ENCODE assay signal across 8 cellular contexts in the genomic region with DNA sequence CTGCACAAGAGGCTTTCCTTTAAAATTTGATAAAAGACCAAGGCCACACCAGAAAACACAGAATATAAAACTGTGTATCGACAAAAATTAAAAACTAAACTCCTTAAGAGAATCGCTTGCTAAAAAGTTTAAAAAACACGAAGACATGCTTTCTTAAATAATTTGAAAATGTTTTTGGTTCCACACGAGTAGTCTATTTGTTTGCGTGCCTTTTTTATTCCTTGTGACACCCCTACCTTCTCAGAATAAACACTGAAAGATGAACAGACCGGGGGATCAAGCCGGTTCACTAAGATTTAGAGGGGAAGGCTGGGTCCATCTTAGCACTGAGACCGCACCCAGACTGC.
A peak's percentile ranks its signal among the peaks of the same experiment; 100 is the strongest.
DNase-seq lines count a peak whose midpoint lies in the region; ATAC-seq and TF ChIP-seq lines count a peak whose summit lies in the region.

No MANE protein-coding gene starts in this region.

- H3K4me1 Mint-ChIP-seq in activated T-cell treated with anti-CD3 and anti-CD28 coated beads, Interleukin-2, amount 50 U/mL, for 4 hours (ENCODE audit: low read depth): peaks cover 51% of the 10 kb centered on the region

- no peaks in the 10 kb centered on the region for H3K27me3 Mint-ChIP-seq in activated T-cell treated with anti-CD3 and anti-CD28 coated beads, Interleukin-2, amount 50 U/mL, for 4 hours (ENCODE audit: low read depth)

- H3K27me3 ChIP-seq in liver (ENCODE audit: control insufficient read depth in 4 of 4, insufficient read depth in 4 of 4, low read length in 3 of 4) (no peaks in the 10 kb centered on the region), tibial artery (no peaks in the 10 kb centered on the region)

- H3K4me3 ChIP-seq in liver (ENCODE audit: low read depth in 1 of 3, low read length in 3 of 3) (peak overlapping the region; percentile 66 to 84 (median 68)), tibial artery (peak overlapping the region; percentile 55 to 62)

- no peaks in the 10 kb centered on the region for H3K36me3 ChIP-seq in liver (ENCODE audit: control insufficient read depth in 4 of 4, insufficient read depth in 3 of 4, low read depth in 1 of 4, low read length in 3 of 4)
- no peaks in the 10 kb centered on the region for H3K36me3 ChIP-seq in tibial artery

- TF ChIP-seq CTCF in liver (IDR thresholded peaks at IDR 0.05; ENCODE audit: low read depth, low read length, missing input control): no peak
- TF ChIP-seq CTCF in tibial artery (IDR thresholded peaks at IDR 0.05): no peak

- no peak for ATAC-seq in activated T-cell treated with anti-CD3 and anti-CD28 coated beads, Interleukin-2, amount 50 U/mL, for 4 hours

- H3K9ac ChIP-seq in liver (ENCODE audit: low read depth in 1 of 2, low read length in 2 of 2): peak overlapping the region; percentile 97 to 100

- no peaks in the 10 kb centered on the region for H3K9me3 Mint-ChIP-seq in activated T-cell treated with anti-CD3 and anti-CD28 coated beads, Interleukin-2, amount 50 U/mL, for 4 hours

- no peaks in the 10 kb centered on the region for H3K36me3 Mint-ChIP-seq in activated T-cell treated with anti-CD3 and anti-CD28 coated beads, Interleukin-2, amount 50 U/mL, for 4 hours (ENCODE audit: insufficient read depth)

- H3K4me1 ChIP-seq in liver (ENCODE audit: control insufficient read depth in 4 of 4, insufficient read depth in 4 of 4, low read length in 3 of 4): peaks cover 0 to 24% (median 10%) of the 10 kb centered on the region in 4 donors
- peaks cover 0 to 52% (median 22%) of the 10 kb centered on the region in 4 donors for H3K4me1 ChIP-seq in tibial artery

- no peak for DNase-seq in activated T-cell treated with anti-CD3 and anti-CD28 coated beads, Interleukin-2, amount 50 U/mL, for 4 hours
- DNase-seq in activated T-cell treated with anti-CD3 and anti-CD28 coated beads for 4 hours (no peak), tibial artery (no peak), HK-2 (ENCODE audit: unreplicated experiment) (no peak), 8988T (no peak), kidney glomerular epithelial cell (lab: John Stamatoyannopoulos, UW) (no peak)

- no peak for TF ChIP-seq RAD21 in liver (IDR thresholded peaks at IDR 0.05)

- H3K27ac ChIP-seq in angular gyrus (ENCODE audit: low read depth, low read length) (peak overlapping the region; percentile 97), liver (ENCODE audit: low read depth in 1 of 2, low read length in 2 of 2) (peak overlapping the region; percentile 99), tibial artery (peak overlapping the region; percentile 92 to 96)

- intact Hi-C loops in tibial artery (cut with DNase I; ENCODE audit: low total_unique reads): loop anchor here (10.0 kb wide), 3 partner anchors 183 to 317 kb away; no protein-coding TSS in a partner anchor

- H3K9me3 ChIP-seq in liver (ENCODE audit: control insufficient read depth in 4 of 4, low read length in 3 of 4) (no peaks in the 10 kb centered on the region), tibial artery (no peaks in the 10 kb centered on the region)

- 8% methylated on average over 8 of the region's 8 CpGs for WGBS in liver

- peak overlapping the region; percentile 87 for H3K4me3 Mint-ChIP-seq in activated T-cell treated with anti-CD3 and anti-CD28 coated beads, Interleukin-2, amount 50 U/mL, for 4 hours

TF ChIP-seq in liver, 16 proteins besides CTCF, POLR2A, EP300 and RAD21:
- TF ChIP-seq TAF1 (conservative IDR thresholded peaks at IDR 0.05) (peak; percentile 46), RXRA (IDR thresholded peaks at IDR 0.05) (no peak), HNF4G (IDR thresholded peaks at IDR 0.05) (no peak)
TF ChIP-seq in liver: peak in this region for 1.
